In the genomic region with DNA sequence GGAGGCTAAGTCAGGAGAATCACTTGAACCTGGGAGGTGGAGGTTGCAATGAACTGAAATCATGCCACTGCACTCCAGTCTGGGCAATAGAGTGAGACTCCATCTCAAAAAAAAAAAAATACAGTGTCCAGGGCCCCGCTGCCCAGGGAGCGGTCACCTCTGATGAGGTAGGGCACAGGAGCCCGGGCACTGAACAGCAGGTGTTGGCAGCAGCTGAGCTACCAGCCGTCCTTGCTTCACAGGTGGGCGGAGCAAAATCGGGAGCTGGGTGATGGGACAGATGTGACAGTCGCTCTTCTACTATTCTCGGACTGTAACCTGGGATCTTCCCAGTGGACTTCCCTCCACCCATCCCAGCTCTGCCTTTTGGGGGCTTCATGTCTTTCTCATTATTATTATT, we compare ENCODE assay signal across 20 cellular contexts.
"Had no signal": no experiment of that assay in that cellular context is flagged by ENCODE, and none has a peak within 500 bp of the region (broad histone marks: within the 10 kb centered on the region; RNA-seq: fewer than 3 reads in every experiment).

No MANE protein-coding gene starts in this region.

- H3K27me3 ChIP-seq: left lung, neural progenitor cell, tibial nerve, uterus had no signal

- H3K9ac ChIP-seq: neural progenitor cell had no signal

- H3K27ac ChIP-seq: coronary artery, left lung, neural progenitor cell, tibial nerve, uterus had no signal

- H3K4me3 ChIP-seq: coronary artery, left lung, neural progenitor cell, tibial nerve, uterus had no signal

- DNase-seq: activated CD4-positive, alpha-beta T cell treated with anti-CD3 and anti-CD28 coated beads, Interleukin-2, amount 50 U/mL, for 1 hour; activated CD8-positive, alpha-beta memory T cell treated with anti-CD3 and anti-CD28 coated beads, Interleukin-2, amount 50 U/mL, for 4 hours; activated naive CD4-positive, alpha-beta T cell treated with anti-CD3 and anti-CD28 coated beads for 36 hours; activated T-cell treated with anti-CD3 and anti-CD28 coated beads, Interleukin-2, amount 50 U/mL, for 4 hours; erythroblast; mesenchymal stem cell; naive thymus-derived CD4-positive, alpha-beta T cell; stimulated activated CD4-positive, alpha-beta T cell treated with anti-CD3 and anti-CD28 coated beads, Interleukin-1b, Interleukin-23, amount 100 ng/mL, for 48 hours; stimulated activated CD8-positive, alpha-beta memory T cell treated with anti-CD3 and anti-CD28 coated beads, Interleukin-4, amount 100 ng/mL, for 48 hours; stimulated activated naive CD4-positive, alpha-beta T cell; T1000 had no signal

- ATAC-seq: activated CD4-positive, CD25-positive, alpha-beta regulatory T cell treated with anti-CD3 and anti-CD28 coated beads, Interleukin-2, amount 50 U/mL, for 24 hours; activated T-cell treated with anti-CD3 and anti-CD28 coated beads, Interleukin-2, amount 50 U/mL, for 4 hours; left lung; naive thymus-derived CD4-positive, alpha-beta T cell had no signal

- H3K9me3 ChIP-seq: left lung, tibial nerve, uterus had no signal

- H3K4me2 ChIP-seq: neural progenitor cell had no signal

- H3K4me1 ChIP-seq: left lung, neural progenitor cell, uterus had no signal

- H2AFZ ChIP-seq: neural progenitor cell had no signal

- FAIRE-seq: endometrium, frontal cortex, keratinocyte had no signal

- H3K36me3 ChIP-seq: left lung, neural progenitor cell, uterus had no signal
